In the genomic region with DNA sequence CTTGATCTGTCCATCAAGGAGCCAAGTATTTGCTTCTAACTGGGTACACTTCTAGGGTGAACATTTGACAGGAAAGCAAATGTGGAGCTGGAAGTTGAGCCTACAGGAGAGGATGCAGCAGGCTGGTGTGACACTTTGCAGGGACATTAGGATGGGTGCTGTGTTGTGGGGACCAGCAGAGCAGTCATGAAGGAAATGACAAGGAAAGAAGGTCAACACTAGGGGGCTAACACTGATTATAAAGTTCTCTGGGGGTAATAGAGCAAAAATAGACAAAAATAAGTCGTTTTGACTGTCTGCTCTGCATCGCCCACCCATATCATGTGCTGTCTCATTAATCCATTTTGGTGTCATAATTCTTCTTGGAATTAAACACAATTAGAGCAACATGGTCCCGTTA, we compare ENCODE assay signal across 19 cellular contexts.
"Had no signal": no experiment of that assay in that cellular context is flagged by ENCODE, and none has a peak within 500 bp of the region (broad histone marks: within the 10 kb centered on the region; RNA-seq: fewer than 3 reads in every experiment).

No MANE protein-coding gene starts in this region.

- H3K36me3 ChIP-seq: lower lobe of right lung, prostate gland, right atrium auricular region, sigmoid colon, stomach, thyroid gland, vagina had no signal

- ATAC-seq: effector memory CD8-positive, alpha-beta T cell; left ventricle myocardium superior; lower lobe of right lung; natural killer cell had no signal

- H3K27ac Mint-ChIP-seq: effector memory CD8-positive, alpha-beta T cell; natural killer cell; stimulated activated effector memory CD8-positive, alpha-beta T cell treated with anti-CD3 and anti-CD28 coated beads, Interleukin-12 subunit alpha, Interleukin-12 subunit beta, amount 100 ng/mL, for 72 hours had no signal

- H3K27ac ChIP-seq: coronary artery, lower lobe of right lung, parathyroid adenoma, prostate gland, right atrium auricular region, sigmoid colon, stomach, thyroid gland, vagina had no signal

- H3K9me3 Mint-ChIP-seq: stimulated activated effector memory CD8-positive, alpha-beta T cell treated with anti-CD3 and anti-CD28 coated beads, Interleukin-12 subunit alpha, Interleukin-12 subunit beta, amount 100 ng/mL, for 72 hours had no signal

- H2AFZ ChIP-seq: parathyroid adenoma had no signal

- H3K9me3 ChIP-seq: lower lobe of right lung, prostate gland, right atrium auricular region, sigmoid colon, stomach, thyroid gland, vagina had no signal

- H3K9ac ChIP-seq: parathyroid adenoma had no signal

- H3K4me1 ChIP-seq: lower lobe of right lung, parathyroid adenoma, prostate gland, right atrium auricular region, sigmoid colon, stomach, thyroid gland, vagina had no signal

- DNase-seq: dermis blood vessel endothelial cell; effector memory CD8-positive, alpha-beta T cell; hypothalamus; left ventricle myocardium superior; lower lobe of right lung; natural killer cell; sigmoid colon; stimulated activated CD4-positive, alpha-beta T cell treated with anti-CD3 and anti-CD28 coated beads, Interleukin-2, amount 100 ng/mL, for 24 hours; stimulated activated CD4-positive, alpha-beta T cell treated with anti-CD3 and anti-CD28 coated beads, Interleukin-4, amount 100 ng/mL, for 24 hours; stimulated activated naive CD4-positive, alpha-beta T cell treated with Interleukin-2 at 50 U/mL for 16 hours; stomach; thyroid gland; trophoblast cell had no signal

- H3K4me3 ChIP-seq: coronary artery, lower lobe of right lung, prostate gland, right atrium auricular region, sigmoid colon, stomach, thyroid gland, vagina had no signal

- H3K27me3 Mint-ChIP-seq: effector memory CD8-positive, alpha-beta T cell had no signal

- H3K79me2 ChIP-seq: parathyroid adenoma had no signal

- H3K36me3 Mint-ChIP-seq: natural killer cell; stimulated activated effector memory CD8-positive, alpha-beta T cell treated with anti-CD3 and anti-CD28 coated beads, Interleukin-12 subunit alpha, Interleukin-12 subunit beta, amount 100 ng/mL, for 72 hours had no signal

- H3K27me3 ChIP-seq: right atrium auricular region, sigmoid colon, stomach, thyroid gland, vagina had no signal

- H3K4me1 Mint-ChIP-seq: stimulated activated effector memory CD8-positive, alpha-beta T cell treated with anti-CD3 and anti-CD28 coated beads, Interleukin-12 subunit alpha, Interleukin-12 subunit beta, amount 100 ng/mL, for 72 hours had no signal

- H3K4me3 Mint-ChIP-seq: effector memory CD8-positive, alpha-beta T cell; natural killer cell; stimulated activated effector memory CD8-positive, alpha-beta T cell treated with anti-CD3 and anti-CD28 coated beads, Interleukin-12 subunit alpha, Interleukin-12 subunit beta, amount 100 ng/mL, for 72 hours had no signal
